ENCODE assay signal across 7 cellular contexts in the genomic region with DNA sequence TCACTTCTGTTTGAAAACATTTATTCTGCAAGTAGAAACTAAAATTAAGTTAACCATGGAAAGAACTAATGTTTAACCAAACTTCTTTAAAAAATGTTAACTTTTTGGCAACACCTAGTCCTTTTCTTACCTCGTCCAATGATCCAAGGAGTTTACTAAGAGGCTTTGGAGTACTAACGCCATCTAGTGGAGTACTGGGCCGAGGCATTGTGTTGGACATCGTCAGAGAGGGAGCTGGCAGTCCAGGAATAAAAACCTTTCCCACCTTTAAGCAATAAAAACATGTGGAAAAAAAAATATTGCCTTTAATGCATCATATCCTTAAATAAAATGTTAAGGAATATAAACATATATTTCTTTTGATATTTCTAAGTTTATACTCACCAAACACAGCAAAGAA. TPM values are rescaled to one million over a fixed set of nuclear protein-coding genes. Genes with fewer than 3 reads are reported as not detected.
DNase-seq lines count a peak whose midpoint lies in the region; ATAC-seq, FAIRE-seq and TF ChIP-seq lines count a peak whose summit lies in the region.
"Not testable (repeated sequence)": the region's sequence is repeated elsewhere in the genome, so short reads cannot be mapped to it uniquely, and the experiment has no call there.

No MANE protein-coding gene starts in this region.

- H3K4me3 Mint-ChIP-seq in activated T-cell treated with anti-CD3 and anti-CD28 coated beads, Interleukin-2, amount 50 U/mL, for 72 hours = not testable (repeated sequence)

- peak; percentile 64 for TF ChIP-seq CTCF in RWPE2 (IDR thresholded peaks at IDR 0.05; ENCODE audit: poor library complexity, severe bottlenecking)
- TF ChIP-seq CTCF in kidney (IDR thresholded peaks at IDR 0.05; ENCODE audit: borderline replicate concordance, extremely low read depth, insufficient read depth) = peak; percentile 28
- peak in 3 of 4 experiments; percentile 27 to 36 (median 33) for TF ChIP-seq CTCF in prostate gland (IDR thresholded peaks at IDR 0.05)

- not testable (repeated sequence) for H3K9me3 ChIP-seq in RWPE2 (ENCODE audit: severe bottlenecking); kidney (ENCODE audit: control insufficient read depth in 1 of 2, low read length in 2 of 2); prostate gland

- not testable (repeated sequence) for H3K27me3 ChIP-seq in RWPE2 (ENCODE audit: insufficient read depth, poor library complexity, severe bottlenecking); prostate gland (replicated peaks; ENCODE audit: insufficient read depth)

- not testable (repeated sequence) for H3K36me3 ChIP-seq in RWPE2 (ENCODE audit: low read depth); kidney (ENCODE audit: control insufficient read depth in 1 of 2, insufficient read depth in 2 of 2, low read length in 2 of 2); prostate gland

- WGBS in prostate gland = 15% methylated on average over 4 of the region's 4 CpGs

- ATAC-seq in RWPE2 (ENCODE audit: low read depth) = peak; percentile 49; the same call in 1 of the 3 replicates
- not testable (repeated sequence) for ATAC-seq in activated T-cell treated with anti-CD3 and anti-CD28 coated beads, Interleukin-2, amount 50 U/mL, for 72 hours (replicated peaks in 1 of 2)

- not testable (repeated sequence) for H3K4me1 ChIP-seq in RWPE2 (ENCODE audit: insufficient read depth, poor library complexity, severe bottlenecking); kidney (ENCODE audit: control insufficient read depth in 1 of 2, insufficient read depth in 1 of 2, low read depth in 1 of 2, low read length in 2 of 2); prostate gland (replicated peaks)

- H3K27ac Mint-ChIP-seq in activated T-cell treated with anti-CD3 and anti-CD28 coated beads, Interleukin-2, amount 50 U/mL, for 72 hours = not testable (repeated sequence)

- peaks cover 3 to 15% of the 10 kb centered on the region in 2 donors for H3K36me3 Mint-ChIP-seq in activated T-cell treated with anti-CD3 and anti-CD28 coated beads, Interleukin-2, amount 50 U/mL, for 72 hours (ENCODE audit: insufficient read depth in 2 of 2)

- DNase-seq in EH (ENCODE audit: low read depth) (peak; percentile 36), NAMALWA (ENCODE audit: low spot score) (peak; percentile 23), prostate gland (ENCODE audit: low spot score) (peak; percentile 41)
- not testable (repeated sequence) for DNase-seq in RWPE2 (ENCODE audit: low spot score); kidney
- peak; percentile 15 to 19 for DNase-seq in activated T-cell treated with anti-CD3 and anti-CD28 coated beads, Interleukin-2, amount 50 U/mL, for 72 hours

- H3K9ac ChIP-seq in kidney (ENCODE audit: low read length in 2 of 2) = not testable (repeated sequence)

- not testable (repeated sequence) for H3K27ac ChIP-seq in RWPE2 (ENCODE audit: poor library complexity, severe bottlenecking); kidney (ENCODE audit: low read depth in 2 of 2, low read length in 2 of 2); prostate gland

- H3K4me1 Mint-ChIP-seq in activated T-cell treated with anti-CD3 and anti-CD28 coated beads, Interleukin-2, amount 50 U/mL, for 72 hours (ENCODE audit: low read depth) = not testable (repeated sequence)

- FAIRE-seq in endometrium (lab: Jason Lieb, UNC) (peak; percentile 64), kidney (lab: Jason Lieb, UNC) (peak; percentile 94)

- intact Hi-C loops in kidney (cut with DNase I); prostate gland (cut with DNase I): not testable (repeated sequence)

- H3K4me3 ChIP-seq in RWPE2 (ENCODE audit: severe bottlenecking); kidney (ENCODE audit: low read length in 2 of 2); prostate gland: not testable (repeated sequence)

- not testable (repeated sequence) for TF ChIP-seq POLR2A in prostate gland (IDR thresholded peaks at IDR 0.05)

- not testable (repeated sequence) for H3K9me3 Mint-ChIP-seq in activated T-cell treated with anti-CD3 and anti-CD28 coated beads, Interleukin-2, amount 50 U/mL, for 72 hours

- H3K27me3 Mint-ChIP-seq in activated T-cell treated with anti-CD3 and anti-CD28 coated beads, Interleukin-2, amount 50 U/mL, for 72 hours (ENCODE audit: low read depth) = not testable (repeated sequence)

RNA-seq across cellular contexts. Expression of a gene that starts 33.3 kb away (rescaled TPM):
- 10 to 100 TPM; 89.9 to 92.8 TPM for total RNA-seq in activated T-cell treated with anti-CD3 and anti-CD28 coated beads, Interleukin-2, amount 50 U/mL, for 72 hours
- total RNA-seq in kidney (33.2 TPM), prostate gland (10 to 100 TPM; 48.6 to 49.7 TPM)
- polyA plus RNA-seq in kidney (ENCODE audit: insufficient read depth, low read depth, low replicate concordance) = 5.8 TPM

RNA-seq across cellular contexts. Expression of a gene that starts 47.8 kb away (rescaled TPM):
- total RNA-seq in activated T-cell treated with anti-CD3 and anti-CD28 coated beads, Interleukin-2, amount 50 U/mL, for 72 hours = 1 to 10 TPM; 2.0 to 3.0 TPM
- 32.2 TPM for total RNA-seq in kidney
- polyA plus RNA-seq in kidney (ENCODE audit: insufficient read depth, low read depth, low replicate concordance) = 9.2 TPM
- total RNA-seq in prostate gland = 10 to 100 TPM; 22.2 to 43.6 TPM
